17 cellular contexts compared by ENCODE assay signal in the genomic region with DNA sequence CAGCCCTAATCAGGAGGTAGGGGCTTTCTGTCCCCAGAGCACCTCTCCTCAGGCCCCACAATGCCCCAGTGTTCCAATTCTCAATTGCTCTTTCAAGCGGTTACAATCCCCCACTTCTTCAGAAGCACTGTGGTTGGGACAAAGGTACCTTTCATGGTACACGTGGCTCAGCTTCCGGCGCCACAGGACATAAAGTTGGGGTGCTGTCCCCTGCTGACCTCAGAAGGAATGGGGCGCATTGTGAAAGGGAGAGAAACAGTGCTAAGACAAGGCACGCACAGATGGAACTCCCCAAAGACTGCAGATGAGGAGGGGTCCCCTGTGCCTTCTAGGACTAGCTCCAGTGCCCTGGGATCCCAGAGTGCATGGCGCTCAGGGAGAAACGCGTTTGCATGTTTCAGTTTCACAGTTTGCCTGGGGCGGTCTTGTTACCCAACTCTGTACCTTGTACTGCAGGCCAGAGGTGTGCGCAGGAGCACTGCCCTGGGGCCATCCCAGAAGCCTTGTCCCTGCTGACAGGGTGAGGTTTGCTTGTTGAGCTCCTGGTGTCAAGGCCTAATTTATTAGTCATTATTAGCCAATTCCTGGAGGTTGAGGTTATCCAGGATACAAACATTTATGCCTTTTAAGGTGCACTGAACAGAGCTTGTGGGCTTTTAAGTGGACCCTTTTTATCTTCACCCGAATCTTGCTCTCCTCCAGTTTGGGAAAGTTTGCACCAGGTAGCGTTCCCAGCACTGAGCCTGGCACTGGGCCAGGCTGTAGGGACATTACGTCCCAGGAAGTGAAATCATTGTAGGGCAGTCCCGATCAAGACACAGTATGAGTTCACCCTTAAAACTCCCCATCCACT. TPM values are rescaled to one million over a fixed set of nuclear protein-coding genes. Genes with fewer than 3 reads are reported as not detected.
DNase-seq lines count a peak whose midpoint lies in the region; ATAC-seq and TF ChIP-seq lines count a peak whose summit lies in the region.
"Had no signal": no experiment of that assay in that cellular context is flagged by ENCODE, and none has a peak within 500 bp of the region (broad histone marks: within the 10 kb centered on the region; RNA-seq: fewer than 3 reads in every experiment).

No MANE protein-coding gene starts in this region.

- peak overlapping the region; percentile 25 for H2BK5ac ChIP-seq in neuronal stem cell (ENCODE audit: low read length)

- H3K9ac ChIP-seq in neuronal stem cell (ENCODE audit: low read depth, low read length, poor library complexity), result no peak overlapping the region

- no peaks in the 10 kb centered on the region for H3K36me3 ChIP-seq in neuronal stem cell (replicated peaks in 1 of 2; ENCODE audit: control insufficient read depth in 2 of 2, insufficient read depth in 2 of 2, low read length in 2 of 2)
- H3K36me3 ChIP-seq: WERI-Rb-1 had no signal

- peak overlapping the region; percentile 31 for H2AK5ac ChIP-seq in neuronal stem cell (ENCODE audit: low read depth, low read length)

- H3K9me3 Mint-ChIP-seq in Calu3 (ENCODE audit: low read depth, unreplicated experiment) (no peaks in the 10 kb centered on the region), chondrocyte (ENCODE audit: low read depth) (peaks cover 3% of the 10 kb centered on the region)
- H3K9me3 Mint-ChIP-seq in activated naive CD4-positive, alpha-beta T cell treated with anti-CD3 and anti-CD28 coated beads, Interleukin-2, amount 10 ng/mL, durations not matched to agents 7 days and 5 days, result no peaks in the 10 kb centered on the region
- H3K9me3 Mint-ChIP-seq: natural killer cell had no signal

- no peak overlapping the region for H3K23ac ChIP-seq in neuronal stem cell (ENCODE audit: low read depth, low read length, poor library complexity)

- peaks cover 0 to 38% (median 0%) of the 10 kb centered on the region in 3 experiments for H3K27me3 ChIP-seq in neuronal stem cell (ENCODE audit: control insufficient read depth in 3 of 3, insufficient read depth in 3 of 3, low read depth in 1 of 3, low read length in 3 of 3)

- H3K4me1 Mint-ChIP-seq in Calu3 (ENCODE audit: low read depth, unreplicated experiment) (peaks cover 17% of the 10 kb centered on the region), chondrocyte (ENCODE audit: low read depth) (peaks cover 5% of the 10 kb centered on the region)
- H3K4me1 Mint-ChIP-seq in activated naive CD4-positive, alpha-beta T cell treated with anti-CD3 and anti-CD28 coated beads, Interleukin-2, amount 10 ng/mL, durations not matched to agents 7 days and 5 days, result peaks cover 2% of the 10 kb centered on the region
- H3K4me1 Mint-ChIP-seq: brain, natural killer cell had no signal

- no peaks in the 10 kb centered on the region for H3K36me3 Mint-ChIP-seq in Calu3 (ENCODE audit: insufficient read depth, unreplicated experiment)
- H3K36me3 Mint-ChIP-seq in chondrocyte (ENCODE audit: low read depth), result no peaks in the 10 kb centered on the region
- no peaks in the 10 kb centered on the region for H3K36me3 Mint-ChIP-seq in activated naive CD4-positive, alpha-beta T cell treated with anti-CD3 and anti-CD28 coated beads, Interleukin-2, amount 10 ng/mL, durations not matched to agents 7 days and 5 days
- H3K36me3 Mint-ChIP-seq: brain, natural killer cell had no signal

- H3K27me3 Mint-ChIP-seq in Calu3 (ENCODE audit: unreplicated experiment) (peaks cover 10% of the 10 kb centered on the region), chondrocyte (ENCODE audit: low read depth) (peaks cover 12% of the 10 kb centered on the region)
- H3K27me3 Mint-ChIP-seq in activated naive CD4-positive, alpha-beta T cell treated with anti-CD3 and anti-CD28 coated beads, Interleukin-2, amount 10 ng/mL, durations not matched to agents 7 days and 5 days, result peaks cover 14% of the 10 kb centered on the region

- no peak overlapping the region for H4K91ac ChIP-seq in neuronal stem cell (ENCODE audit: low read depth, low read length, poor library complexity)

- H3K18ac ChIP-seq in neuronal stem cell (ENCODE audit: low read length), result peak overlapping the region; percentile 64

- H3K27ac ChIP-seq in neuronal stem cell (replicated peaks; ENCODE audit: low read length), result no peak overlapping the region
- H3K27ac ChIP-seq: SK-N-MC, WERI-Rb-1 had no signal

- H2AFZ ChIP-seq in neuronal stem cell (ENCODE audit: low read length), result no peak overlapping the region

- H3K9me3 ChIP-seq in neuronal stem cell (replicated peaks in 1 of 2; ENCODE audit: control insufficient read depth in 2 of 2, insufficient read depth in 1 of 2, low read depth in 1 of 2, low read length in 2 of 2), result peaks cover 0 to 2% of the 10 kb centered on the region in 2 donors

- peak; percentile 65 for DNase-seq in Calu3
- peak; percentile 74 for DNase-seq in SK-MEL-5 (ENCODE audit: low read depth, low spot score)
- DNase-seq in head of caudate nucleus, result peak in 41 of 42 donors; percentile 21 to 90 (median 70)
- DNase-seq in neuronal stem cell (ENCODE audit: low spot score), result no peak
- no peak for DNase-seq in chondrocyte (ENCODE audit: low spot score)
- DNase-seq in activated naive CD4-positive, alpha-beta T cell treated with anti-CD3 and anti-CD28 coated beads, Interleukin-2, amount 10 ng/mL, durations not matched to agents 7 days and 5 days, result no peak
- no peak for DNase-seq in left ventricle myocardium superior
- no peak for DNase-seq in stimulated activated CD4-positive, alpha-beta T cell treated with anti-CD3 and anti-CD28 coated beads, Interleukin-4, amount 100 ng/mL, for 4 hours
- DNase-seq: activated T-cell treated with anti-CD3 and anti-CD28 coated beads, Interleukin-2, amount 50 U/mL, for 48 hours; GOT3; natural killer cell; NCI-H1436 treated with DMSO at 0.1 percent for 48 hours; stimulated activated CD4-positive, alpha-beta T cell treated with anti-CD3 and anti-CD28 coated beads, Interleukin-12 subunit alpha, Interleukin-12 subunit beta, amount 100 ng/mL, for 4 hours; WERI-Rb-1 had no signal

- no peak overlapping the region for H2BK15ac ChIP-seq in neuronal stem cell (ENCODE audit: low read length)

- no TSS peak for BruUV-seq in Calu3 (replicated peaks; lab: Mats Ljungman, UMichigan)

- in situ Hi-C loops in SK-MEL-5 (cut with HindIII; ENCODE audit: low pct_unique_long_range_greater_than_20kb, low sequenced_read_pairs), result no loop called here

- no peak overlapping the region for H3K4me2 ChIP-seq in neuronal stem cell (ENCODE audit: insufficient read depth, low read length, poor library complexity, severe bottlenecking)

- no peaks in the 10 kb centered on the region for H3K79me1 ChIP-seq in neuronal stem cell (ENCODE audit: low read depth, low read length)

- no peaks in the 10 kb centered on the region for H3K4me1 ChIP-seq in neuronal stem cell (ENCODE audit: control insufficient read depth in 2 of 2, insufficient read depth in 1 of 2, low read depth in 1 of 2, low read length in 2 of 2)

- H3K4ac ChIP-seq in neuronal stem cell (ENCODE audit: low read length), result no peak overlapping the region

- intact Hi-C loops in Calu3 (cut with micrococcal nuclease; ENCODE audit: unreplicated experiment) (no loop called here), head of caudate nucleus (cut with DNase I) (no loop called here), left ventricle myocardium superior (cut with micrococcal nuclease) (no loop called here)

- H3K27ac Mint-ChIP-seq in Calu3 (ENCODE audit: unreplicated experiment), result no peak overlapping the region
- H3K27ac Mint-ChIP-seq in chondrocyte (ENCODE audit: unreplicated experiment), result no peak overlapping the region
- no peak overlapping the region for H3K27ac Mint-ChIP-seq in activated naive CD4-positive, alpha-beta T cell treated with anti-CD3 and anti-CD28 coated beads, Interleukin-2, amount 10 ng/mL, durations not matched to agents 7 days and 5 days
- H3K27ac Mint-ChIP-seq: brain, natural killer cell had no signal

- no CpG with 5 or more reads among the region's 15 CpGs for WGBS in neuronal stem cell (ENCODE audit: extremely low coverage in 2 of 2, insufficient read length in 2 of 2, insufficient replicate concordance in 1 of 2), 2 donors

- no peak overlapping the region for H3K4me3 ChIP-seq in neuronal stem cell (ENCODE audit: low read length in 2 of 2)
- H3K4me3 ChIP-seq: SK-N-MC had no signal

- H2BK12ac ChIP-seq in neuronal stem cell (ENCODE audit: low read length), result no peak overlapping the region

- CTCF ChIA-PET in Calu3 (lab: Charles Lee), result interaction anchor here (1.7 to 1.8 kb wide), 2 partner anchors 10 to 46 kb away, joined by 4 to 7 read pairs; partner anchors contain the start of gene CNDP2
- CTCF ChIA-PET in activated naive CD4-positive, alpha-beta T cell treated with anti-CD3 and anti-CD28 coated beads, Interleukin-2, amount 10 ng/mL, durations not matched to agents 7 days and 5 days (lab: Charles Lee), result interaction anchor here (1.5 kb wide), 1 partner anchor 10 kb away, joined by 6 read pairs; no protein-coding TSS in a partner anchor

- H3K4me3 Mint-ChIP-seq in Calu3 (ENCODE audit: low read depth, unreplicated experiment), result peak overlapping the region; percentile 32
- H3K4me3 Mint-ChIP-seq in chondrocyte (ENCODE audit: unreplicated experiment), result no peak overlapping the region
- no peak overlapping the region for H3K4me3 Mint-ChIP-seq in activated naive CD4-positive, alpha-beta T cell treated with anti-CD3 and anti-CD28 coated beads, Interleukin-2, amount 10 ng/mL, durations not matched to agents 7 days and 5 days
- H3K4me3 Mint-ChIP-seq: brain had no signal

- peak overlapping the region; percentile 58 for H3K14ac ChIP-seq in neuronal stem cell (ENCODE audit: low read length)

- no peak overlapping the region for H2BK120ac ChIP-seq in neuronal stem cell (ENCODE audit: low read depth, low read length)

- H4K8ac ChIP-seq in neuronal stem cell (ENCODE audit: low read depth, low read length), result no peak overlapping the region

- no peak for ATAC-seq in left ventricle myocardium superior

- TF ChIP-seq CTCF in Calu3 (IDR thresholded peaks at IDR 0.05; ENCODE audit: unreplicated experiment), result no peak
- TF ChIP-seq CTCF in chondrocyte (IDR thresholded peaks at IDR 0.05), result no peak

RNA-seq across cellular contexts. Expression of gene CNDP1, which starts 7.6 kb away (rescaled TPM):
- total RNA-seq in Calu3 (2022), result not detected in 2 replicates
- total RNA-seq in SK-MEL-5 (2014; rRNA removed; shearing (Covaris generic)), result 0.08 and 0.51 TPM in 2 replicates
- polyA plus RNA-seq in SK-MEL-5 (2015; cell fraction: cytosol; rRNA removed), result 0.23 TPM in 1 of 2 replicates, not detected in the other
- 0.51 and 0.56 TPM in 2 replicates for polyA plus RNA-seq in SK-MEL-5 (2015; cell fraction: nucleus; rRNA removed)
- polyA plus RNA-seq in neuronal stem cell (2013, experiment 1 of 2), result 0.15 TPM
- polyA plus RNA-seq in neuronal stem cell (2013, experiment 2 of 2), result 0.25 TPM
- total RNA-seq in chondrocyte, result 0.22 TPM in 1 of 3 replicates, not detected in the others
- not detected for total RNA-seq in left ventricle myocardium superior
- total RNA-seq: endothelial cell of umbilical vein had no signal
- polyA plus RNA-seq: endothelial cell of umbilical vein had no signal

RNA-seq across cellular contexts. Expression of gene CNDP2, which starts 45.8 kb away (rescaled TPM):
- total RNA-seq in Calu3 (2022) (279 and 312 TPM in 2 replicates), chondrocyte (57.7 to 64.6 TPM (median 58.6 TPM) in 3 replicates), left ventricle myocardium superior (63.5 TPM)
- 23.0 and 35.7 TPM in 2 replicates for total RNA-seq in SK-MEL-5 (2014; rRNA removed; shearing (Covaris generic))
- polyA plus RNA-seq in SK-MEL-5 (2015; cell fraction: cytosol; rRNA removed), result 92.0 and 93.7 TPM in 2 replicates
- 131 and 182 TPM in 2 replicates for polyA plus RNA-seq in SK-MEL-5 (2015; cell fraction: nucleus; rRNA removed)
- polyA plus RNA-seq in neuronal stem cell (2013, experiment 1 of 2), result 104 TPM
- polyA plus RNA-seq in neuronal stem cell (2013, experiment 2 of 2), result 104 TPM

RNA-seq across cellular contexts. Expression of gene ZNF407, which starts 55.7 kb away (rescaled TPM):
- total RNA-seq in Calu3 (2022), result 15.1 and 17.4 TPM in 2 replicates
- 9.1 and 10.5 TPM in 2 replicates for total RNA-seq in SK-MEL-5 (2014; rRNA removed; shearing (Covaris generic))
- 4.7 and 5.4 TPM in 2 replicates for polyA plus RNA-seq in SK-MEL-5 (2015; cell fraction: cytosol; rRNA removed)
- polyA plus RNA-seq in SK-MEL-5 (2015; cell fraction: nucleus; rRNA removed), result 4.6 and 8.0 TPM in 2 replicates
- polyA plus RNA-seq in neuronal stem cell (2013, experiment 1 of 2), result 1.7 TPM
- 1.8 TPM for polyA plus RNA-seq in neuronal stem cell (2013, experiment 2 of 2)
- total RNA-seq in chondrocyte, result 9.5 to 15.3 TPM (median 10.4 TPM) in 3 replicates
- total RNA-seq in left ventricle myocardium superior, result 12.0 TPM

Comparison
In these comparisons a context has a peak if more than half of its experiments do, and no peak if none do; other contexts are left out.
1. DNase-seq: peak in Calu3 (single experiment), SK-MEL-5 (single experiment) and head of caudate nucleus (41 of 42); none in neuronal stem cell (single experiment), chondrocyte (single experiment), activated naive CD4-positive, alpha-beta T cell treated with anti-CD3 and anti-CD28 coated beads, Interleukin-2, amount 10 ng/mL, durations not matched to agents 7 days and 5 days (single experiment), left ventricle myocardium superior (single experiment) and stimulated activated CD4-positive, alpha-beta T cell treated with anti-CD3 and anti-CD28 coated beads, Interleukin-4, amount 100 ng/mL, for 4 hours (0 of 2).